ENCODE assay signal across 30 cellular contexts in the genomic region with DNA sequence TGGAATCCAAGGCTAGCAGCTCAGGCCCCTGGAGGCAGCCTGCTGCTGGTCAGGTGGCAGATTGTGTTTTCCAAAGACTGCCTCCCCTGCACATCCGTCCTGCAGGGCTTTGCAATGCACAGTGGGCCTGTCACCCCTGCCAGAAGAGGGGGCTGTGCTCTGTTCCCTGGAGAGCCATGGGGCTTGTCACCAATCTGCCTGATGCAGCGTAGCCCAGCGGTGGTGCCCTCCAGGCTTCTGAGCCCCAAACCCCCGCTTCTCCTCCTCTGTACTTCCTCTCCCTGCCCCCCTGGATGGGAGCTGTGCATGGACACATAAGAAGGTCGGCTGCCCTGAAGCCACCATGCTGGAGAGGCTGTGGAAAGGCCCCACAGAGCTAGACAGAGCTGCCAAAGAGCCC. TPM values are rescaled to one million over a fixed set of nuclear protein-coding genes. Genes with fewer than 3 reads are reported as not detected.
DNase-seq lines count a peak whose midpoint lies in the region; ATAC-seq and TF ChIP-seq lines count a peak whose summit lies in the region.
"Had no signal": no experiment of that assay in that cellular context is flagged by ENCODE, and none has a peak within 500 bp of the region (broad histone marks: within the 10 kb centered on the region; RNA-seq: fewer than 3 reads in every experiment).

No MANE protein-coding gene starts in this region.

- no peak overlapping the region for H3K4me2 ChIP-seq in OCI-LY1 (ENCODE audit: low read length)
- H3K4me2 ChIP-seq: A549 had no signal

- no peaks in the 10 kb centered on the region for H3K9me2 ChIP-seq in OCI-LY1 (ENCODE audit: low read depth, low read length)

- no peak overlapping the region for H2AFZ ChIP-seq in OCI-LY1 (ENCODE audit: low read length)
- H2AFZ ChIP-seq: parathyroid adenoma had no signal

- no peak overlapping the region for H3K9ac ChIP-seq in OCI-LY1 (ENCODE audit: low read length)
- H3K9ac ChIP-seq in endodermal cell (ENCODE audit: extremely low read depth, low read length, poor library complexity, severe bottlenecking), result no peak overlapping the region
- H3K9ac ChIP-seq: parathyroid adenoma had no signal

- H3K79me2 ChIP-seq in OCI-LY1 (ENCODE audit: insufficient read depth, low read length), result no peaks in the 10 kb centered on the region
- H3K79me2 ChIP-seq: parathyroid adenoma had no signal

- no peak for ATAC-seq in left ventricle myocardium superior
- ATAC-seq in left cardiac atrium, result no peak
- no peak for ATAC-seq in omental fat pad (ENCODE audit: low FRiP score)
- ATAC-seq: A549 had no signal

- no peak overlapping the region for H3K27ac Mint-ChIP-seq in endodermal cell
- H3K27ac Mint-ChIP-seq in activated naive CD4-positive, alpha-beta T cell treated with anti-CD3 and anti-CD28 coated beads, Interleukin-2, amount 10 ng/mL, durations not matched to agents 7 days and 5 days, result no peak overlapping the region
- H3K27ac Mint-ChIP-seq: activated CD4-positive, alpha-beta T cell treated with anti-CD3 and anti-CD28 coated beads, Interleukin-2, amount 10 ng/mL, durations not matched to agents 7 days and 5 days; activated naive CD8-positive, alpha-beta T cell treated with anti-CD3 and anti-CD28 coated beads for 36 hours; CD4-positive, alpha-beta memory T cell; IgD-negative memory B cell; stimulated activated naive CD8-positive, alpha-beta T cell treated with anti-CD3 and anti-CD28 coated beads, Interleukin-15, Interleukin-2, amounts not matched to agents 100 ng/mL and 50 ng/mL, for 24 hours had no signal

- H3K4me3 ChIP-seq in OCI-LY1 (ENCODE audit: low read depth, low read length, poor library complexity, severe bottlenecking), result no peak overlapping the region
- no peak overlapping the region for H3K4me3 ChIP-seq in endodermal cell (ENCODE audit: low read length)
- H3K4me3 ChIP-seq: A549, left lung, thoracic aorta had no signal

- H3F3A ChIP-seq in OCI-LY1 (ENCODE audit: insufficient read depth, low read length), result no peaks in the 10 kb centered on the region

- H3K27me3 Mint-ChIP-seq in endodermal cell (ENCODE audit: insufficient read depth), result peaks cover 2% of the 10 kb centered on the region
- peaks cover 39% of the 10 kb centered on the region for H3K27me3 Mint-ChIP-seq in activated naive CD4-positive, alpha-beta T cell treated with anti-CD3 and anti-CD28 coated beads, Interleukin-2, amount 10 ng/mL, durations not matched to agents 7 days and 5 days

- intact Hi-C loops in left ventricle myocardium superior (cut with micrococcal nuclease), result loop anchor here (10.0 kb wide), 1 partner anchor 218 kb away; no protein-coding TSS in a partner anchor
- intact Hi-C loops in left cardiac atrium (cut with DNase I), result no loop called here

- H3K27me3 ChIP-seq in OCI-LY1 (ENCODE audit: insufficient read depth, low read length), result no peaks in the 10 kb centered on the region; the same call in 1 of the 2 replicates
- no peaks in the 10 kb centered on the region for H3K27me3 ChIP-seq in endodermal cell (ENCODE audit: control insufficient read depth, insufficient read depth, low read length, poor library complexity, severe bottlenecking)

- no peak overlapping the region for H3K27ac ChIP-seq in OCI-LY1 (ENCODE audit: low read depth, low read length, poor library complexity, severe bottlenecking)
- H3K27ac ChIP-seq in endodermal cell (ENCODE audit: low read depth, low read length), result no peak overlapping the region
- H3K27ac ChIP-seq: A549, epithelial cell of prostate, left lung, parathyroid adenoma, thoracic aorta had no signal

- peak; percentile 18 for DNase-seq in left ventricle myocardium superior
- DNase-seq in left cardiac atrium, result no peak
- DNase-seq in endodermal cell, result no peak
- no peak for DNase-seq in activated CD4-positive, alpha-beta T cell treated with anti-CD3 and anti-CD28 coated beads for 1 hour
- DNase-seq in activated naive CD4-positive, alpha-beta T cell treated with anti-CD3 and anti-CD28 coated beads, Interleukin-2, amount 10 ng/mL, durations not matched to agents 7 days and 5 days, result no peak
- DNase-seq in omental fat pad (ENCODE audit: low spot score), result no peak
- no peak for DNase-seq in NCI-H1092 treated with DMSO at 0.1 percent for 48 hours (lab: John Stamatoyannopoulos, UW)
- DNase-seq: activated CD4-positive, alpha-beta T cell treated with anti-CD3 and anti-CD28 coated beads, Interleukin-2, amount 10 ng/mL, durations not matched to agents 7 days and 5 days; activated effector memory CD4-positive, alpha-beta T cell treated with anti-CD3 and anti-CD28 coated beads, Interleukin-2, amount 50 U/mL, for 16 hours; activated naive CD8-positive, alpha-beta T cell treated with anti-CD3 and anti-CD28 coated beads for 36 hours; activated T-cell treated with anti-CD3 and anti-CD28 coated beads, Interleukin-2, amount 50 U/mL, for 1 hour; CD4-positive, alpha-beta memory T cell; effector CD8-positive, alpha-beta T cell; glutamatergic neuron; mesendoderm; NCI-H1105 treated with DMSO at 0.1 percent for 48 hours; NCI-H187 treated with DMSO at 0.1 percent for 48 hours; NCI-H524 treated with DMSO at 0.1 percent for 48 hours; retina; small intestine; T-helper 9 cell had no signal

- H3K4me1 ChIP-seq in OCI-LY1 (ENCODE audit: insufficient read depth, low read length, severe bottlenecking) (no peaks in the 10 kb centered on the region), endodermal cell (ENCODE audit: control insufficient read depth, insufficient read depth, low read length) (peaks cover 5% of the 10 kb centered on the region)
- H3K4me1 ChIP-seq: A549, left lung, parathyroid adenoma had no signal

- WGBS in endodermal cell (ENCODE audit: insufficient coverage in 1 of 2, insufficient read length in 1 of 2), 2 experiments, result 90 to 100% methylated on average over 3 to 5 of the region's 5 CpGs

- TF ChIP-seq CTCF in OCI-LY1 (IDR thresholded peaks at IDR 0.05; ENCODE audit: low read length) (peak; percentile 15; the same call in 1 of the 2 replicates), endodermal cell (conservative IDR thresholded peaks at IDR 0.05) (peak; percentile 27), omental fat pad (IDR thresholded peaks at IDR 0.05) (no peak)

- CTCF ChIA-PET in activated naive CD4-positive, alpha-beta T cell treated with anti-CD3 and anti-CD28 coated beads, Interleukin-2, amount 10 ng/mL, durations not matched to agents 7 days and 5 days (lab: Charles Lee), result no interaction called here

- H3K4me3 Mint-ChIP-seq in endodermal cell, result no peak overlapping the region
- H3K4me3 Mint-ChIP-seq in activated naive CD4-positive, alpha-beta T cell treated with anti-CD3 and anti-CD28 coated beads, Interleukin-2, amount 10 ng/mL, durations not matched to agents 7 days and 5 days, result no peak overlapping the region
- H3K4me3 Mint-ChIP-seq: activated CD4-positive, alpha-beta T cell treated with anti-CD3 and anti-CD28 coated beads, Interleukin-2, amount 10 ng/mL, durations not matched to agents 7 days and 5 days; activated naive CD8-positive, alpha-beta T cell treated with anti-CD3 and anti-CD28 coated beads for 36 hours; CD4-positive, alpha-beta memory T cell; IgD-negative memory B cell; neural crest cell; stimulated activated naive CD8-positive, alpha-beta T cell treated with anti-CD3 and anti-CD28 coated beads, Interleukin-15, Interleukin-2, amounts not matched to agents 100 ng/mL and 50 ng/mL, for 24 hours had no signal

- H4K20me1 ChIP-seq in OCI-LY1 (ENCODE audit: insufficient read depth, low read length), result no peaks in the 10 kb centered on the region

- no peaks in the 10 kb centered on the region for H3K36me3 Mint-ChIP-seq in endodermal cell (ENCODE audit: low read depth)
- no peaks in the 10 kb centered on the region for H3K36me3 Mint-ChIP-seq in activated naive CD4-positive, alpha-beta T cell treated with anti-CD3 and anti-CD28 coated beads, Interleukin-2, amount 10 ng/mL, durations not matched to agents 7 days and 5 days

- H3K9me3 ChIP-seq in OCI-LY1 (ENCODE audit: low read length) (peaks cover 5% of the 10 kb centered on the region; the same call in 1 of the 2 replicates), endodermal cell (ENCODE audit: control insufficient read depth, low read length) (peaks cover 21% of the 10 kb centered on the region)

- H3K4me1 Mint-ChIP-seq in endodermal cell, result peaks cover 21% of the 10 kb centered on the region
- H3K4me1 Mint-ChIP-seq in activated naive CD4-positive, alpha-beta T cell treated with anti-CD3 and anti-CD28 coated beads, Interleukin-2, amount 10 ng/mL, durations not matched to agents 7 days and 5 days, result no peaks in the 10 kb centered on the region
- H3K4me1 Mint-ChIP-seq: activated CD4-positive, alpha-beta T cell treated with anti-CD3 and anti-CD28 coated beads, Interleukin-2, amount 10 ng/mL, durations not matched to agents 7 days and 5 days; activated naive CD8-positive, alpha-beta T cell treated with anti-CD3 and anti-CD28 coated beads for 36 hours; CD4-positive, alpha-beta memory T cell had no signal

- H3K36me3 ChIP-seq in OCI-LY1 (ENCODE audit: insufficient read depth, low read length), result no peaks in the 10 kb centered on the region
- H3K36me3 ChIP-seq in endodermal cell (ENCODE audit: control insufficient read depth, insufficient read depth, low read length), result no peaks in the 10 kb centered on the region
- H3K36me3 ChIP-seq: left lung, thoracic aorta had no signal

- H3K9me3 Mint-ChIP-seq in endodermal cell, result peaks cover 24% of the 10 kb centered on the region
- H3K9me3 Mint-ChIP-seq in activated naive CD4-positive, alpha-beta T cell treated with anti-CD3 and anti-CD28 coated beads, Interleukin-2, amount 10 ng/mL, durations not matched to agents 7 days and 5 days, result peaks cover 8% of the 10 kb centered on the region

RNA-seq across cellular contexts. Expression of a gene that starts 10.0 kb away (rescaled TPM):
- total RNA-seq in left ventricle myocardium superior (23.8 TPM), left cardiac atrium (10 to 100 TPM; 18.6 to 20.4 TPM), endodermal cell (10 to 100 TPM; 66.3 to 79.4 TPM), omental fat pad (10 to 100 TPM; 21.7 to 56.4 (median 37.3) TPM)
- 64.5 TPM for polyA plus RNA-seq in endodermal cell (2013, experiment 1 of 2)
- polyA plus RNA-seq in endodermal cell (2013, experiment 2 of 2), result 61.1 TPM

Comparison
In these comparisons a context has a peak if more than half of its experiments do, and no peak if none do; other contexts are left out.
1. CTCF ChIP-seq: peak in OCI-LY1 (single experiment) and endodermal cell (single experiment); none in omental fat pad (0 of 3).